In genomic region chr14:99192823-99193222, GRCh38 we compare ENCODE assay signal across 19 cellular contexts.
DNase-seq lines count a peak whose midpoint lies in the region; ATAC-seq, FAIRE-seq and TF ChIP-seq lines count a peak whose summit lies in the region.
"Had no signal": no experiment of that assay in that cellular context is flagged by ENCODE, and none has a peak within 500 bp of the region (broad histone marks: within the 10 kb centered on the region; RNA-seq: fewer than 3 reads in every experiment).

No MANE protein-coding gene starts in this region.

- in situ Hi-C loops in mammary epithelial cell (cut with MboI; ENCODE audit: low sequenced_read_pairs in 2 of 2), result no loop called here

- no peak for TF ChIP-seq POLR2A in stomach (IDR thresholded peaks at IDR 0.05)
- no peak for TF ChIP-seq POLR2A in H54 (IDR thresholded peaks at IDR 0.05; ENCODE audit: low read depth, low read length)

- peaks cover 93% of the 10 kb centered on the region for H3K4me1 Mint-ChIP-seq in activated naive CD4-positive, alpha-beta T cell treated with anti-CD3 and anti-CD28 coated beads, Interleukin-2, amount 50 U/mL, for 24 hours
- peaks cover 77% of the 10 kb centered on the region for H3K4me1 Mint-ChIP-seq in T-helper 17 cell

- FAIRE-seq in H54 (lab: Jason Lieb, UNC), result no peak
- FAIRE-seq: bronchial epithelial cell, HTR-8/SVneo, kidney had no signal

- no peaks in the 10 kb centered on the region for H4K20me1 ChIP-seq in mammary epithelial cell (ENCODE audit: insufficient read depth, low read length)

- H3K27me3 ChIP-seq in mammary epithelial cell (ENCODE audit: insufficient read depth, low read length) (no peaks in the 10 kb centered on the region), stomach (peaks cover 0 to 6% (median 0%) of the 10 kb centered on the region in 3 donors), dorsolateral prefrontal cortex (peaks cover 0 to 4% (median 0%) of the 10 kb centered on the region in 45 donors)

- H3K9me3 ChIP-seq in T-helper 17 cell (ENCODE audit: control insufficient read depth, low read length, poor library complexity, severe bottlenecking), result no peaks in the 10 kb centered on the region
- H3K9me3 ChIP-seq in mammary epithelial cell (replicated peaks; ENCODE audit: insufficient read depth, low read length), result no peaks in the 10 kb centered on the region
- H3K9me3 ChIP-seq in stomach, result no peaks in the 10 kb centered on the region
- H3K9me3 ChIP-seq: heart left ventricle had no signal

- BruUV-seq in mammary epithelial cell (replicated peaks; lab: Mats Ljungman, UMichigan), result no TSS peak

- H3K4me3 ChIP-seq in mammary epithelial cell (replicated peaks in 1 of 3; ENCODE audit: insufficient read depth in 1 of 3, low read depth in 2 of 3, low read length in 3 of 3) (no peak overlapping the region), stomach (peak overlapping the region in 3 of 4 donors; percentile 39 to 52 (median 46)), dorsolateral prefrontal cortex (peak overlapping the region in 6 of 59 donors; percentile 42 to 56 (median 53))

- WGBS in mammary epithelial cell (ENCODE audit: low coverage, missing lambda C conversion rate), result 98% methylated on average over 4 of the region's 6 CpGs
- WGBS in stomach, 5 donors, result 60 to 82% (median 75%) methylated on average over 6 of the region's 6 CpGs

- H3K36me3 ChIP-seq in mammary epithelial cell (ENCODE audit: insufficient read depth, low read length) (no peaks in the 10 kb centered on the region), stomach (no peaks in the 10 kb centered on the region)
- H3K36me3 ChIP-seq: heart left ventricle had no signal

- H3K4me2 ChIP-seq in mammary epithelial cell (ENCODE audit: insufficient read depth, low read depth, low read length), result peak overlapping the region; percentile 94

- no peak for TF ChIP-seq CTCF in mammary epithelial cell (conservative IDR thresholded peaks at IDR 0.05 in 1 of 2, IDR thresholded peaks at IDR 0.05 in 1 of 2; ENCODE audit: extremely low read depth in 1 of 2, insufficient read depth in 1 of 2, low read depth in 1 of 2, low read length in 2 of 2)
- no peak for TF ChIP-seq CTCF in stomach (IDR thresholded peaks at IDR 0.05)
- TF ChIP-seq CTCF in dorsolateral prefrontal cortex (IDR thresholded peaks at IDR 0.05 in 54 of 56, conservative IDR thresholded peaks at IDR 0.05 in 2 of 56; ENCODE audit: low read depth in 1 of 56, partially characterized antibody in 56 of 56), result no peak

- H3K79me2 ChIP-seq in mammary epithelial cell (ENCODE audit: insufficient read depth, low read length), result peaks cover 39% of the 10 kb centered on the region

- CTCF ChIA-PET in mammary epithelial cell (lab: Charles Lee; ENCODE audit: low non-redundant PET), result no interaction called here

- peaks cover 4% of the 10 kb centered on the region for H3K36me3 Mint-ChIP-seq in activated naive CD4-positive, alpha-beta T cell treated with anti-CD3 and anti-CD28 coated beads, Interleukin-2, amount 50 U/mL, for 24 hours
- H3K36me3 Mint-ChIP-seq in T-helper 17 cell (ENCODE audit: low read depth), result peaks cover 2% of the 10 kb centered on the region

- H3K9ac ChIP-seq in mammary epithelial cell (ENCODE audit: insufficient read depth, low read length), result no peak overlapping the region

- peak overlapping the region; percentile 99 for H3K27ac Mint-ChIP-seq in activated naive CD4-positive, alpha-beta T cell treated with anti-CD3 and anti-CD28 coated beads, Interleukin-2, amount 50 U/mL, for 24 hours
- H3K27ac Mint-ChIP-seq in T-helper 17 cell, result peak overlapping the region; percentile 100

- no peaks in the 10 kb centered on the region for H3K27me3 Mint-ChIP-seq in activated naive CD4-positive, alpha-beta T cell treated with anti-CD3 and anti-CD28 coated beads, Interleukin-2, amount 50 U/mL, for 24 hours
- no peaks in the 10 kb centered on the region for H3K27me3 Mint-ChIP-seq in T-helper 17 cell

- H3K4me1 ChIP-seq in mammary epithelial cell (ENCODE audit: insufficient read depth, low read length) (peaks cover 10% of the 10 kb centered on the region), stomach (peaks cover 6 to 33% (median 21%) of the 10 kb centered on the region in 4 donors)

- dilution Hi-C loops in mammary epithelial cell (cut with HindIII; ENCODE audit: low sequenced_read_pairs), result no loop called here

- no peak overlapping the region for H3K27ac ChIP-seq in mammary epithelial cell (ENCODE audit: insufficient read depth, low read depth, low read length)
- peak overlapping the region in 2 of 5 donors; percentile 55 to 69 for H3K27ac ChIP-seq in stomach
- peak overlapping the region in 9 of 59 donors; percentile 4 to 84 (median 71) for H3K27ac ChIP-seq in dorsolateral prefrontal cortex

- ATAC-seq in T-helper 17 cell (peak; percentile 4), HG02610 (IDR thresholded peaks at IDR 0.05; ENCODE audit: unreplicated experiment) (no peak)
- ATAC-seq: HCT116 had no signal

- no peak overlapping the region for H2AFZ ChIP-seq in mammary epithelial cell (ENCODE audit: low read depth, low read length)

- intact Hi-C loops in mammary epithelial cell (cut with micrococcal nuclease), result loop anchor here (5.0 kb wide), 2 partner anchors 79 to 1056 kb away; partner anchors contain the start of gene BCL11B
- intact Hi-C loops in stomach (cut with DNase I; ENCODE audit: low total_unique reads), result no loop called here
- intact Hi-C loops in dorsolateral prefrontal cortex (cut with DNase I), result loop anchor here in 1 of 2 donors (10.0 kb wide), 1 partner anchor 1218 kb away; no protein-coding TSS in a partner anchor

- TF ChIP-seq EP300 in stomach (IDR thresholded peaks at IDR 0.05), result no peak

- H3K9me3 Mint-ChIP-seq in activated naive CD4-positive, alpha-beta T cell treated with anti-CD3 and anti-CD28 coated beads, Interleukin-2, amount 50 U/mL, for 24 hours, result no peaks in the 10 kb centered on the region

- no peak for DNase-seq in activated naive CD4-positive, alpha-beta T cell treated with anti-CD3 and anti-CD28 coated beads, Interleukin-2, amount 50 U/mL, for 16 hours
- no peak for DNase-seq in T-helper 17 cell
- DNase-seq in mammary epithelial cell, result no peak
- no peak for DNase-seq in stomach
- DNase-seq in H54 (ENCODE audit: insufficient read length, low spot score), result no peak
- no peak for DNase-seq in dorsolateral prefrontal cortex
- DNase-seq: activated CD4-positive, CD25-positive, alpha-beta regulatory T cell treated with anti-CD3 and anti-CD28 coated beads, Interleukin-2, amount 50 U/mL, for 72 hours; DMS153; effector CD4-positive, alpha-beta T cell; kidney; mesendoderm; Right ventricle myocardium superior; T-helper 9 cell had no signal

- H3K4me3 Mint-ChIP-seq in activated naive CD4-positive, alpha-beta T cell treated with anti-CD3 and anti-CD28 coated beads, Interleukin-2, amount 50 U/mL, for 24 hours, result peak overlapping the region; percentile 97
- peak overlapping the region; percentile 95 for H3K4me3 Mint-ChIP-seq in T-helper 17 cell

Comparison
In these comparisons a context has a peak if more than half of its experiments do, and no peak if none do; other contexts are left out.
1. H3K4me3 ChIP-seq: peak in stomach (3 of 4); none in mammary epithelial cell (0 of 3).